ENCODE assay signal across 8 cellular contexts in the genomic region with DNA sequence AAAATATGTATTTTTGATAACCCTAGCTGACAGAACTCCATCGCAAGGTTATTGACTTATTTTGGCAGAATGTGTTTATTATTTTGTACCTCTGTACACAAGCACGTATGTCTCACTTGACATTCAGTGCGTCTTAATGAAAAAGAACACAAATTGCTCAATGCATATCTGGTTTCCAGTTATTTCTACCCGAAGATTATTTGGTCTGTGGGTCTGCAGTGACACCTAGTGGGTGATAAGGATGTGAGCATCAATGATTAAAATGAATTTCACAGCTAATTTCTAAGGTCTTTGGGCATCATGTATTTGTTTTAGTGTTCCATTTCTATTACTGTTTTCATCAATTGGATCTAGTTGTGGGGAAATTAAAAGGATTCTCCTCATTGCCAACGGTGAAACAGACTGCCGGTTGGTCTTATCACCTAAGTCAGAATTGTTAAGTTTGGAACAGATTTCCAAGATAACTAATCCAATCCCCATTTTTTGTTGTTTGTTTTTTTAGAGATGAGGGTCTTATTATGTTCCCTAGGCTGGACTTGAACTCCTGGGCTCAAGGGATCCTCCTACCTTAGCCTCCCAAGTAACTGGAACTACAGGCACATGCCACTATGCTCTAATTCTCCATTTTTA. TPM values are rescaled to one million over a fixed set of nuclear protein-coding genes. Genes with fewer than 3 reads are reported as not detected.
DNase-seq lines count a peak whose midpoint lies in the region; ATAC-seq, FAIRE-seq and TF ChIP-seq lines count a peak whose summit lies in the region.

No MANE protein-coding gene starts in this region.

- H3K27me3 ChIP-seq in pancreas: no peaks in the 10 kb centered on the region

- H3K9me3 ChIP-seq in pancreas: no peaks in the 10 kb centered on the region

- WGBS in pancreas, 2 donors: 9 to 15% methylated on average over 6 of the region's 6 CpGs

- H3K4me3 Mint-ChIP-seq in CD14-positive monocyte: no peak overlapping the region
- no peak overlapping the region for H3K4me3 Mint-ChIP-seq in activated T-cell treated with anti-CD3 and anti-CD28 coated beads, Interleukin-2, amount 50 U/mL, for 4 hours

- peak; percentile 50 to 60 for ATAC-seq in activated T-cell treated with anti-CD3 and anti-CD28 coated beads, Interleukin-2, amount 50 U/mL, for 4 hours
- ATAC-seq in pancreas (peak; percentile 81 to 91 (median 89)), GM18858 (IDR thresholded peaks at IDR 0.05; ENCODE audit: unreplicated experiment) (no peak), GM18868 (IDR thresholded peaks at IDR 0.05; ENCODE audit: unreplicated experiment) (no peak)

- peak; percentile 79 for TF ChIP-seq CTCF in CD14-positive monocyte (IDR thresholded peaks at IDR 0.05)
- TF ChIP-seq CTCF in fibroblast of the aortic adventitia (IDR thresholded peaks at IDR 0.05; ENCODE audit: insufficient read depth, low read length): peak; percentile 79
- TF ChIP-seq CTCF in pancreas (IDR thresholded peaks at IDR 0.05): peak; percentile 37 to 79 (median 66)

- FAIRE-seq in H54 (lab: Jason Lieb, UNC): peak; percentile 98
- peak; percentile 88 for FAIRE-seq in pancreas (lab: Jason Lieb, UNC)

- intact Hi-C loops in CD14-positive monocyte (cut with micrococcal nuclease): loop anchor here in 1 of 2 donors (5.0 kb wide), 1 partner anchor 52 kb away; no protein-coding TSS in a partner anchor
- intact Hi-C loops in pancreas (cut with DNase I): loop anchor here in 2 of 3 donors (10.0 kb wide), 3 partner anchors 265 to 545 kb away; a partner anchor contains a TSS

- H3K4me1 Mint-ChIP-seq in CD14-positive monocyte: peaks cover 3% of the 10 kb centered on the region
- H3K4me1 Mint-ChIP-seq in activated T-cell treated with anti-CD3 and anti-CD28 coated beads, Interleukin-2, amount 50 U/mL, for 4 hours (ENCODE audit: low read depth): peaks cover 3% of the 10 kb centered on the region

- H3K36me3 ChIP-seq in pancreas: peaks cover 0 to 13% (median 0%) of the 10 kb centered on the region in 3 donors

- H3K27ac Mint-ChIP-seq in CD14-positive monocyte: no peak overlapping the region

- no peak overlapping the region for H3K27ac ChIP-seq in pancreas

- H3K9me3 Mint-ChIP-seq in CD14-positive monocyte: no peaks in the 10 kb centered on the region
- no peaks in the 10 kb centered on the region for H3K9me3 Mint-ChIP-seq in activated T-cell treated with anti-CD3 and anti-CD28 coated beads, Interleukin-2, amount 50 U/mL, for 4 hours

- H3K4me1 ChIP-seq in pancreas: peaks cover 0 to 6% (median 0%) of the 10 kb centered on the region in 3 donors

- no peak for DNase-seq in CD14-positive monocyte (ENCODE audit: low spot score)
- DNase-seq in H54 (ENCODE audit: insufficient read length, low spot score): no peak
- DNase-seq in NCI-H748 (lab: John Stamatoyannopoulos, UW; ENCODE audit: unreplicated experiment): peak; percentile 70
- DNase-seq in activated T-cell treated with anti-CD3 and anti-CD28 coated beads, Interleukin-2, amount 50 U/mL, for 4 hours: peak; percentile 32
- peak; percentile 84 for DNase-seq in fibroblast of the aortic adventitia (ENCODE audit: low read depth)
- peak in 2 of 6 donors; percentile 18 to 34 for DNase-seq in pancreas

- no peak for TF ChIP-seq POLR2A in H54 (IDR thresholded peaks at IDR 0.05; ENCODE audit: low read depth, low read length)

- H3K36me3 Mint-ChIP-seq in CD14-positive monocyte: peaks cover 32 to 34% of the 10 kb centered on the region in 2 donors
- H3K36me3 Mint-ChIP-seq in activated T-cell treated with anti-CD3 and anti-CD28 coated beads, Interleukin-2, amount 50 U/mL, for 4 hours (ENCODE audit: insufficient read depth): peaks cover 16% of the 10 kb centered on the region

- H3K4me3 ChIP-seq in fibroblast of the aortic adventitia (ENCODE audit: low read depth, low read length) (no peak overlapping the region), pancreas (no peak overlapping the region)

- no peaks in the 10 kb centered on the region for H3K27me3 Mint-ChIP-seq in CD14-positive monocyte (ENCODE audit: low read depth in 3 of 3)
- H3K27me3 Mint-ChIP-seq in activated T-cell treated with anti-CD3 and anti-CD28 coated beads, Interleukin-2, amount 50 U/mL, for 4 hours (ENCODE audit: low read depth): no peaks in the 10 kb centered on the region

RNA-seq across cellular contexts. Expression of a gene that starts 13.9 kb away (rescaled TPM):
- polyA plus RNA-seq in CD14-positive monocyte: 1 to 10 TPM; 3.1 to 4.0 TPM
- total RNA-seq in activated T-cell treated with anti-CD3 and anti-CD28 coated beads, Interleukin-2, amount 50 U/mL, for 4 hours: 10 to 100 TPM; 22.0 to 26.0 (median 24.1) TPM
- 16.7 and 17.1 TPM in 2 replicates for total RNA-seq in fibroblast of the aortic adventitia (ENCODE audit: low replicate concordance)
- 1 to 10 TPM; 2.4 to 5.4 (median 4.3) TPM for total RNA-seq in pancreas
- 1 to 10 TPM; 2.8 to 6.8 TPM for polyA plus RNA-seq in pancreas

RNA-seq across cellular contexts. Expression of a gene that starts 30.4 kb away (rescaled TPM):
- 1 to 10 TPM; 1.8 to 2.0 TPM for polyA plus RNA-seq in CD14-positive monocyte
- total RNA-seq in activated T-cell treated with anti-CD3 and anti-CD28 coated beads, Interleukin-2, amount 50 U/mL, for 4 hours: under 1 TPM; 0.25 to 0.82 (median 0.76) TPM
- 0.27 TPM in 1 of 2 replicates, not detected in the other for total RNA-seq in fibroblast of the aortic adventitia (ENCODE audit: low replicate concordance)
- total RNA-seq in pancreas: 1 to 10 TPM in 3 of 6 donors, under 1 TPM in 3; 0.28 to 2.1 (median 1.1) TPM
- polyA plus RNA-seq in pancreas: 1 to 10 TPM in 1 of 2 donors, under 1 TPM in 1; 0.72 to 1.3 TPM

Comparison
In these comparisons a context has a peak if more than half of its experiments do, and no peak if none do; other contexts are left out.
1. DNase-seq: peak in NCI-H748 (single experiment), activated T-cell treated with anti-CD3 and anti-CD28 coated beads, Interleukin-2, amount 50 U/mL, for 4 hours (single experiment) and fibroblast of the aortic adventitia (single experiment); none in CD14-positive monocyte (single experiment) and H54 (single experiment).
2. ATAC-seq: peak in activated T-cell treated with anti-CD3 and anti-CD28 coated beads, Interleukin-2, amount 50 U/mL, for 4 hours (2 of 2) and pancreas (4 of 4); none in GM18858 (single experiment) and GM18868 (single experiment).
3. Peak in every context shown above with its lines, with median percentiles within 50 percentile points of each other: CTCF ChIP-seq.